In genomic region chr9:37178742-37179141, GRCh38 we compare ENCODE assay signal across 1 cellular context.
TF ChIP-seq lines count a peak whose summit lies in the region.

No MANE protein-coding gene starts in this region.

TF ChIP-seq in WTC11, 78 proteins besides CTCF, POLR2A, EP300 and RAD21 (continued from another document):
- no peak for TF ChIP-seq MAX (CRISPR knock-in tag; IDR thresholded peaks at IDR 0.05)
- TF ChIP-seq USF2 (CRISPR knock-in tag; IDR thresholded peaks at IDR 0.05): no peak
- TF ChIP-seq NR2C2 (CRISPR knock-in tag; IDR thresholded peaks at IDR 0.05): no peak
TF ChIP-seq in WTC11: peak in this region for 0.
